In the genomic region with DNA sequence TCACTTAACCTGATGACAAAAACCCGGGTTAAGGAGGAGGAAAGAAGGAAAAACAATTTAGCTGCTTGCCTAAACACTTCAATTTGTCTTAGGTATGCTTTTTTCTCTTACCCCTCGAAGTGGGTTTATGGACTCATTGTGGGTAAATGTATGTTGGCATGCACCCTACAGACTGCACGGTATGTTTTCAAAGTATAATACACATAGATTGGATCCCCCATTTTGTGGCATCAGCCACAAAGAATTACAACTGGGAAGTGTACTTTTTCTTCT, we compare ENCODE assay signal across 9 cellular contexts. TPM values are rescaled to one million over a fixed set of nuclear protein-coding genes. Genes with fewer than 3 reads are reported as not detected.
DNase-seq lines count a peak whose midpoint lies in the region; ATAC-seq and TF ChIP-seq lines count a peak whose summit lies in the region.
"Had no signal": no experiment of that assay in that cellular context is flagged by ENCODE, and none has a peak within 500 bp of the region (broad histone marks: within the 10 kb centered on the region; RNA-seq: fewer than 3 reads in every experiment).

No MANE protein-coding gene starts in this region.

- H3K9me3 ChIP-seq in MG63 = no peaks in the 10 kb centered on the region

- peaks cover 34% of the 10 kb centered on the region for H3K36me3 ChIP-seq in MG63

- H3K4me3 Mint-ChIP-seq in neural crest cell = peak overlapping the region; percentile 100

- H3K27ac ChIP-seq in 22Rv1 = peak overlapping the region; percentile 96

- no peaks in the 10 kb centered on the region for H3K27me3 ChIP-seq in MG63

- H3K4me1 Mint-ChIP-seq in neural crest cell = peaks cover 64% of the 10 kb centered on the region

- H3K27ac Mint-ChIP-seq in neural crest cell (ENCODE audit: unreplicated experiment) = peak overlapping the region; percentile 99
- H3K27ac Mint-ChIP-seq: activated B cell treated with CpG ODN at 0.5 μM for 24 hours had no signal

- ATAC-seq in GM18498 (IDR thresholded peaks at IDR 0.05; ENCODE audit: unreplicated experiment) = no peak

- DNase-seq in MG63 = no peak
- no peak for DNase-seq in epithelial cell of proximal tubule (ENCODE audit: low read depth)
- DNase-seq in neural crest cell (ENCODE audit: low read depth, low spot score) = no peak
- DNase-seq in SK-N-DZ (ENCODE audit: low spot score) = no peak
- DNase-seq in anterior cingulate cortex (lab: John Stamatoyannopoulos, UW) = no peak
- DNase-seq in activated CD4-positive, alpha-beta T cell treated with anti-CD3 and anti-CD28 coated beads for 1 hour = no peak
- DNase-seq: activated B cell treated with CpG ODN at 0.5 μM for 24 hours had no signal

- H3K27me3 Mint-ChIP-seq in neural crest cell (ENCODE audit: low read depth) = peaks cover 3% of the 10 kb centered on the region

- H3K36me3 Mint-ChIP-seq in neural crest cell (ENCODE audit: low read depth) = no peaks in the 10 kb centered on the region

- TF ChIP-seq CTCF in 22Rv1 (IDR thresholded peaks at IDR 0.05) = no peak
- TF ChIP-seq CTCF in epithelial cell of proximal tubule (conservative IDR thresholded peaks at IDR 0.05; ENCODE audit: low read depth, low read length) = no peak
- no peak for TF ChIP-seq CTCF in neural crest cell (conservative IDR thresholded peaks at IDR 0.05)

- H3K4me3 ChIP-seq in MG63 (peak overlapping the region; percentile 88), epithelial cell of proximal tubule (ENCODE audit: low read depth, low read length) (peak overlapping the region; percentile 88)

- H3K9me3 Mint-ChIP-seq in neural crest cell = no peaks in the 10 kb centered on the region
- H3K9me3 Mint-ChIP-seq: activated B cell treated with CpG ODN at 0.5 μM for 24 hours had no signal

RNA-seq across cellular contexts. Expression of gene YAP1, which starts 2.3 kb away (rescaled TPM):
- total RNA-seq in MG63 (2014; rRNA removed; shearing (Covaris generic); ENCODE audit: low replicate concordance) = 19.3 and 28.6 TPM in 2 replicates
- total RNA-seq in epithelial cell of proximal tubule (84.8 and 94.5 TPM in 2 replicates), neural crest cell (138 and 142 TPM in 2 replicates)
- 1.8 and 2.3 TPM in 2 replicates for polyA plus RNA-seq in SK-N-DZ (2014; cell fraction: cytosol; rRNA removed)
- polyA plus RNA-seq in SK-N-DZ (2014; cell fraction: nucleus; rRNA removed) = 0.50 and 0.91 TPM in 2 replicates
- total RNA-seq: activated B cell treated with CpG ODN at 0.5 μM for 24 hours had no signal
